ENCODE assay signal across 9 cellular contexts in genomic region chr19:48543121-48543710, GRCh38. TPM values are rescaled to one million over a fixed set of nuclear protein-coding genes. Genes with fewer than 3 reads are reported as not detected.
DNase-seq lines count a peak whose midpoint lies in the region; ATAC-seq and TF ChIP-seq lines count a peak whose summit lies in the region.
"Had no signal": no experiment of that assay in that cellular context is flagged by ENCODE, and none has a peak within 500 bp of the region (broad histone marks: within the 10 kb centered on the region; RNA-seq: fewer than 3 reads in every experiment).

No MANE protein-coding gene starts in this region.

- peaks cover 51% of the 10 kb centered on the region for H3K27me3 ChIP-seq in transverse colon

- H3K9me3 ChIP-seq in transverse colon: no peaks in the 10 kb centered on the region

- no peak for TF ChIP-seq EP300 in transverse colon (IDR thresholded peaks at IDR 0.05; ENCODE audit: low read depth)

- peaks cover 0 to 9% (median 7%) of the 10 kb centered on the region in 4 donors for H3K4me1 ChIP-seq in transverse colon

- DNase-seq in DMS 273 (lab: John Stamatoyannopoulos, UW; ENCODE audit: unreplicated experiment) (peak; percentile 54), DMS 273 treated with DMSO at 0.1 percent for 48 hours (lab: John Stamatoyannopoulos, UW) (no peak), iPS-NIHi11 (ENCODE audit: low spot score) (peak; percentile 69), transverse colon (peak; percentile 67), cerebellar nuclear complex (lab: John Stamatoyannopoulos, UW) (no peak)

- peak; percentile 78 for ATAC-seq in SK-N-SH treated with all-trans-retinoic acid at 6 μM for 48 hours
- ATAC-seq in HG02588 (IDR thresholded peaks at IDR 0.05; ENCODE audit: unreplicated experiment): no peak
- no peak for ATAC-seq in HG03159 (IDR thresholded peaks at IDR 0.05; ENCODE audit: unreplicated experiment)

- no peak overlapping the region for H3K4me3 ChIP-seq in transverse colon

- intact Hi-C loops in transverse colon (cut with DNase I; ENCODE audit: low total_unique reads): no loop called here

- TF ChIP-seq POLR2A in transverse colon (IDR thresholded peaks at IDR 0.05): no peak

- H3K27ac ChIP-seq in transverse colon: no peak overlapping the region
- H3K27ac ChIP-seq: 22Rv1 had no signal

- no peaks in the 10 kb centered on the region for H3K36me3 ChIP-seq in transverse colon

- in situ Hi-C loops in transverse colon (cut with MboI; ENCODE audit: low pct_ligation_motif_present in 1 of 4, low pct_unique_long_range_greater_than_20kb in 1 of 4, low sequenced_read_pairs in 3 of 4): no loop called here

- TF ChIP-seq CTCF in transverse colon (IDR thresholded peaks at IDR 0.05): no peak

- WGBS in transverse colon (ENCODE audit: low coverage in 1 of 2), 2 donors: 18% methylated on average over 5 to 18 of the region's 19 CpGs

TF ChIP-seq in SK-N-SH treated with all-trans-retinoic acid at 6 μM for 48 hours, 23 proteins besides CTCF, POLR2A, EP300 and RAD21:
- TF ChIP-seq, protein P1, sequence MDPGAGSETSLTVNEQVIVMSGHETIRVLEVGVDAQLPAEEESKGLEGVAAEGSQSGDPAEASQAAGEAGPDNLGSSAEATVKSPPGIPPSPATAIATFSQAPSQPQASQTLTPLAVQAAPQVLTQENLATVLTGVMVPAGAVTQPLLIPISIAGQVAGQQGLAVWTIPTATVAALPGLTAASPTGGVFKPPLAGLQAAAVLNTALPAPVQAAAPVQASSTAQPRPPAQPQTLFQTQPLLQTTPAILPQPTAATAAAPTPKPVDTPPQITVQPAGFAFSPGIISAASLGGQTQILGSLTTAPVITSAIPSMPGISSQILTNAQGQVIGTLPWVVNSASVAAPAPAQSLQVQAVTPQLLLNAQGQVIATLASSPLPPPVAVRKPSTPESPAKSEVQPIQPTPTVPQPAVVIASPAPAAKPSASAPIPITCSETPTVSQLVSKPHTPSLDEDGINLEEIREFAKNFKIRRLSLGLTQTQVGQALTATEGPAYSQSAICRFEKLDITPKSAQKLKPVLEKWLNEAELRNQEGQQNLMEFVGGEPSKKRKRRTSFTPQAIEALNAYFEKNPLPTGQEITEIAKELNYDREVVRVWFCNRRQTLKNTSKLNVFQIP (CRISPR knock-in tag; IDR thresholded peaks at IDR 0.05; ENCODE audit: borderline replicate concordance, low read depth): no peak
- TF ChIP-seq BACH2 (CRISPR knock-in tag; IDR thresholded peaks at IDR 0.05; ENCODE audit: borderline replicate concordance) (no peak), ARNTL (CRISPR knock-in tag; IDR thresholded peaks at IDR 0.05; ENCODE audit: borderline replicate concordance, low read depth) (no peak), ZFP3 (CRISPR knock-in tag; IDR thresholded peaks at IDR 0.05) (no peak), TOX (CRISPR knock-in tag; IDR thresholded peaks at IDR 0.05; ENCODE audit: borderline replicate concordance) (no peak), ZNF70 (CRISPR knock-in tag; IDR thresholded peaks at IDR 0.05) (no peak), PATZ1 (CRISPR knock-in tag; IDR thresholded peaks at IDR 0.05; ENCODE audit: borderline replicate concordance) (no peak), PPARA (CRISPR knock-in tag; IDR thresholded peaks at IDR 0.05; ENCODE audit: borderline replicate concordance) (no peak), ZC3H10 (CRISPR knock-in tag; IDR thresholded peaks at IDR 0.05) (no peak), ZNF565 (CRISPR knock-in tag; conservative IDR thresholded peaks at IDR 0.05; ENCODE audit: low read depth) (no peak), ZFP30 (CRISPR knock-in tag; IDR thresholded peaks at IDR 0.05) (no peak), SNAI2 (CRISPR knock-in tag; IDR thresholded peaks at IDR 0.05) (no peak), TSHZ2 (CRISPR knock-in tag; IDR thresholded peaks at IDR 0.05) (no peak), CSDC2 (CRISPR knock-in tag; IDR thresholded peaks at IDR 0.05) (no peak), ISL1 (CRISPR knock-in tag; IDR thresholded peaks at IDR 0.05) (no peak)
- TF ChIP-seq, protein P2, sequence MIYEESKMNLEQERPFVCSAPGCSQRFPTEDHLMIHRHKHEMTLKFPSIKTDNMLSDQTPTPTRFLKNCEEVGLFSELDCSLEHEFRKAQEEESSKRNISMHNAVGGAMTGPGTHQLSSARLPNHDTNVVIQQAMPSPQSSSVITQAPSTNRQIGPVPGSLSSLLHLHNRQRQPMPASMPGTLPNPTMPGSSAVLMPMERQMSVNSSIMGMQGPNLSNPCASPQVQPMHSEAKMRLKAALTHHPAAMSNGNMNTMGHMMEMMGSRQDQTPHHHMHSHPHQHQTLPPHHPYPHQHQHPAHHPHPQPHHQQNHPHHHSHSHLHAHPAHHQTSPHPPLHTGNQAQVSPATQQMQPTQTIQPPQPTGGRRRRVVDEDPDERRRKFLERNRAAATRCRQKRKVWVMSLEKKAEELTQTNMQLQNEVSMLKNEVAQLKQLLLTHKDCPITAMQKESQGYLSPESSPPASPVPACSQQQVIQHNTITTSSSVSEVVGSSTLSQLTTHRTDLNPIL (CRISPR knock-in tag; IDR thresholded peaks at IDR 0.05; ENCODE audit: low read depth): no peak

RNA-seq across cellular contexts. Expression of gene SULT2B1, which starts 8.8 kb away (rescaled TPM):
- under 1 TPM in 2 of 4 donors, not detected in 2; 0.32 to 0.41 TPM for total RNA-seq in transverse colon

RNA-seq across cellular contexts. Expression of gene LMTK3, which starts 31.6 kb away (rescaled TPM):
- 1 to 10 TPM in 2 of 4 donors, under 1 TPM in 1, not detected in 1; 0.68 to 2.4 (median 1.1) TPM for total RNA-seq in transverse colon

Comparison
In these comparisons a context has a peak if more than half of its experiments do, and no peak if none do; other contexts are left out.
1. DNase-seq: peak in DMS 273 (single experiment), iPS-NIHi11 (single experiment) and transverse colon (single experiment); none in DMS 273 treated with DMSO at 0.1 percent for 48 hours (single experiment) and cerebellar nuclear complex (0 of 2).